In genomic region chr5:70400984-70401686, GRCh38 we compare ENCODE assay signal across 8 cellular contexts.
DNase-seq lines count a peak whose midpoint lies in the region; ATAC-seq and TF ChIP-seq lines count a peak whose summit lies in the region.
"Not testable (repeated sequence)": the region's sequence is repeated elsewhere in the genome, so short reads cannot be mapped to it uniquely, and the experiment has no call there.

No MANE protein-coding gene starts in this region.

- TF ChIP-seq CTCF in DOHH2 (IDR thresholded peaks at IDR 0.05; ENCODE audit: low read depth, low read length, poor library complexity, severe bottlenecking); SU-DHL-6 (IDR thresholded peaks at IDR 0.05; ENCODE audit: insufficient read depth, low read length, poor library complexity, severe bottlenecking); stomach (IDR thresholded peaks at IDR 0.05): not testable (repeated sequence)

- H3K9me3 ChIP-seq in DOHH2 (ENCODE audit: control insufficient read depth, insufficient read depth, low read length); SU-DHL-6 (ENCODE audit: insufficient read depth, low read length); endocrine pancreas (ENCODE audit: control insufficient read depth, low read length); stomach: not testable (repeated sequence)

- H3K4me1 ChIP-seq in DOHH2 (ENCODE audit: control insufficient read depth, low read length); endocrine pancreas (ENCODE audit: control insufficient read depth, insufficient read depth, low read length); stomach: not testable (repeated sequence)

- H3K9me2 ChIP-seq in DOHH2 (replicated peaks; ENCODE audit: control insufficient read depth, low read length); SU-DHL-6 (replicated peaks; ENCODE audit: insufficient read depth, low read length): not testable (repeated sequence)

- peak overlapping the region; percentile 43; the same call in 1 of the 2 replicates for H3K4me3 ChIP-seq in DOHH2 (ENCODE audit: low read length)
- peak overlapping the region; percentile 48 for H3K4me3 ChIP-seq in SU-DHL-6 (ENCODE audit: insufficient read depth, low read length, poor library complexity, severe bottlenecking)
- H3K4me3 ChIP-seq in endocrine pancreas (ENCODE audit: control insufficient read depth, insufficient read depth, low read length) = peak overlapping the region; percentile 53
- peak overlapping the region; percentile 38 to 59 (median 49) for H3K4me3 ChIP-seq in stomach

- H3K36me3 ChIP-seq in DOHH2 (ENCODE audit: control insufficient read depth, low read length); SU-DHL-6 (ENCODE audit: low read length); endocrine pancreas (ENCODE audit: control insufficient read depth, insufficient read depth, low read length); stomach: not testable (repeated sequence)

- peak; percentile 86 for DNase-seq in activated effector memory CD4-positive, alpha-beta T cell treated with anti-CD3 and anti-CD28 coated beads, Interleukin-2, amount 50 U/mL, for 16 hours
- peak in 1 of 2 donors; percentile 51 for DNase-seq in left colon
- peak; percentile 86 for DNase-seq in posterior vena cava (ENCODE audit: low spot score)
- peak; percentile 74 for DNase-seq in stomach

- peak overlapping the region; percentile 40; the same call in 1 of the 2 replicates for H3K9ac ChIP-seq in SU-DHL-6 (ENCODE audit: low read length)
- not testable (repeated sequence) for H3K9ac ChIP-seq in endocrine pancreas (ENCODE audit: control insufficient read depth, insufficient read depth, low read length)

- TF ChIP-seq EP300 in stomach (IDR thresholded peaks at IDR 0.05) = not testable (repeated sequence)

- not testable (repeated sequence) for H3K27me3 ChIP-seq in DOHH2 (ENCODE audit: control insufficient read depth, low read length); SU-DHL-6 (ENCODE audit: low read length); endocrine pancreas (ENCODE audit: control insufficient read depth, insufficient read depth, low read length); stomach

- not testable (repeated sequence) for H3F3A ChIP-seq in DOHH2 (ENCODE audit: control insufficient read depth, insufficient read depth); SU-DHL-6 (ENCODE audit: insufficient read depth)

- H3K79me2 ChIP-seq in DOHH2 (ENCODE audit: control insufficient read depth, low read length); SU-DHL-6 (ENCODE audit: insufficient read depth, low read length): not testable (repeated sequence)

- intact Hi-C loops in left colon (cut with DNase I, micrococcal nuclease); posterior vena cava (cut with DNase I); stomach (cut with DNase I; ENCODE audit: low total_unique reads): not testable (repeated sequence)

- not testable (repeated sequence) for H4K20me1 ChIP-seq in DOHH2 (ENCODE audit: control insufficient read depth, insufficient read depth, low read depth, low read length); SU-DHL-6 (ENCODE audit: low read depth, low read length)

- ATAC-seq in HG03039 (IDR thresholded peaks at IDR 0.05; ENCODE audit: unreplicated experiment) (peak; percentile 99), left colon (peak; percentile 72)

- H3K4me2 ChIP-seq in DOHH2 (ENCODE audit: low read length); SU-DHL-6 (ENCODE audit: low read depth, low read length, poor library complexity, severe bottlenecking): not testable (repeated sequence)

- not testable (repeated sequence) for H2AFZ ChIP-seq in SU-DHL-6 (ENCODE audit: low read depth, low read length, severe bottlenecking)

- H3K27ac ChIP-seq in DOHH2 (ENCODE audit: low read depth, low read length); SU-DHL-6 (ENCODE audit: low read depth, low read length): not testable (repeated sequence)
- peak overlapping the region; percentile 68 to 84 (median 81) for H3K27ac ChIP-seq in stomach

- 0% methylated on average over 2 to 6 of the region's 71 CpGs; no CpG with 5 or more reads in 2 of the 5 donors for WGBS in stomach, 5 donors

- not testable (repeated sequence) for TF ChIP-seq POLR2A in stomach (IDR thresholded peaks at IDR 0.05)
